8 cellular contexts compared by ENCODE assay signal in genomic region chr7:27172823-27173411, GRCh38. TPM values are rescaled to one million over a fixed set of nuclear protein-coding genes. Genes with fewer than 3 reads are reported as not detected.
DNase-seq lines count a peak whose midpoint lies in the region; ATAC-seq and TF ChIP-seq lines count a peak whose summit lies in the region.

No MANE protein-coding gene starts in this region.

- ATAC-seq in activated T-helper 17 cell treated with anti-CD3 and anti-CD28 coated beads, Interleukin-2, amount 50 U/mL, for 72 hours (replicated peaks), result no peak
- peak; percentile 20 for ATAC-seq in left lung
- ATAC-seq in GM18870 (IDR thresholded peaks at IDR 0.05; ENCODE audit: unreplicated experiment), result no peak

- H3K36me3 ChIP-seq in left lung, result no peaks in the 10 kb centered on the region
- H3K36me3 ChIP-seq in tibial artery, result no peaks in the 10 kb centered on the region

- H3K9me3 ChIP-seq in left lung, result no peaks in the 10 kb centered on the region
- no peaks in the 10 kb centered on the region for H3K9me3 ChIP-seq in tibial artery

- H3K4me1 ChIP-seq in left lung, result peaks cover 0 to 48% of the 10 kb centered on the region in 2 donors
- H3K4me1 ChIP-seq in tibial artery, result peaks cover 0 to 37% (median 10%) of the 10 kb centered on the region in 4 donors

- DNase-seq in CD14-positive monocyte (ENCODE audit: low spot score) (peak; percentile 39), HT1080 (ENCODE audit: low read depth) (peak; percentile 66), left lung (peak in 1 of 2 donors; percentile 34), tibial artery (peak; percentile 85 to 95), cortex of kidney (lab: John Stamatoyannopoulos, UW) (no peak), HUDEP-2 (lab: John Stamatoyannopoulos, UW; ENCODE audit: unreplicated experiment in 76 of 76) (no peak)

- TF ChIP-seq CTCF in CD14-positive monocyte (IDR thresholded peaks at IDR 0.05) (no peak), left lung (IDR thresholded peaks at IDR 0.05) (no peak), tibial artery (IDR thresholded peaks at IDR 0.05) (no peak)

- intact Hi-C loops in CD14-positive monocyte (cut with micrococcal nuclease) (loop anchor here in 1 of 2 donors (1.0 to 5.0 kb wide), 2 partner anchors 11 to 1311 kb away; no protein-coding TSS in a partner anchor), left lung (cut with DNase I) (no loop called here), tibial artery (cut with DNase I; ENCODE audit: low total_unique reads) (loop anchor here (5.0 kb wide), 1 partner anchor 976 kb away; no protein-coding TSS in a partner anchor)

- peaks cover 2 to 40% (median 21%) of the 10 kb centered on the region in 7 donors for H3K9me3 Mint-ChIP-seq in CD14-positive monocyte
- no peaks in the 10 kb centered on the region for H3K9me3 Mint-ChIP-seq in activated T-helper 17 cell treated with anti-CD3 and anti-CD28 coated beads, Interleukin-2, amount 50 U/mL, for 72 hours

- peaks cover 85 to 98% (median 91%) of the 10 kb centered on the region in 3 donors for H3K27me3 Mint-ChIP-seq in CD14-positive monocyte (ENCODE audit: low read depth in 3 of 3)
- peaks cover 50% of the 10 kb centered on the region for H3K27me3 Mint-ChIP-seq in activated T-helper 17 cell treated with anti-CD3 and anti-CD28 coated beads, Interleukin-2, amount 50 U/mL, for 72 hours

- H3K27me3 ChIP-seq in left lung, result peaks cover 100% of the 10 kb centered on the region in 2 donors
- H3K27me3 ChIP-seq in tibial artery, result no peaks in the 10 kb centered on the region

- H3K27ac Mint-ChIP-seq in CD14-positive monocyte, result no peak overlapping the region
- no peak overlapping the region for H3K27ac Mint-ChIP-seq in activated T-helper 17 cell treated with anti-CD3 and anti-CD28 coated beads, Interleukin-2, amount 50 U/mL, for 72 hours

- peak overlapping the region; percentile 74 to 89 for H3K4me3 Mint-ChIP-seq in CD14-positive monocyte
- peak overlapping the region; percentile 51 for H3K4me3 Mint-ChIP-seq in activated T-helper 17 cell treated with anti-CD3 and anti-CD28 coated beads, Interleukin-2, amount 50 U/mL, for 72 hours

- peaks cover 41% of the 10 kb centered on the region for H3K4me1 Mint-ChIP-seq in CD14-positive monocyte
- H3K4me1 Mint-ChIP-seq in activated T-helper 17 cell treated with anti-CD3 and anti-CD28 coated beads, Interleukin-2, amount 50 U/mL, for 72 hours, result peaks cover 14% of the 10 kb centered on the region

- H3K4me3 ChIP-seq in left lung (peak overlapping the region; percentile 12 to 47), tibial artery (peak overlapping the region; percentile 68 to 91)

- peaks cover 16 to 25% of the 10 kb centered on the region in 2 donors for H3K36me3 Mint-ChIP-seq in CD14-positive monocyte
- H3K36me3 Mint-ChIP-seq in activated T-helper 17 cell treated with anti-CD3 and anti-CD28 coated beads, Interleukin-2, amount 50 U/mL, for 72 hours (ENCODE audit: low read depth), result peaks cover 16% of the 10 kb centered on the region

- no peak overlapping the region for H3K27ac ChIP-seq in left lung
- H3K27ac ChIP-seq in tibial artery, result peak overlapping the region; percentile 96 to 97

RNA-seq across cellular contexts. Expression of gene HOXA10, which starts 1.2 kb away (rescaled TPM):
- 1 to 10 TPM in 1 of 2 donors, under 1 TPM in 1; 0.33 to 3.2 TPM for polyA plus RNA-seq in CD14-positive monocyte
- total RNA-seq in HT1080 (2014; rRNA removed; shearing (Covaris generic)), result 22.7 and 29.3 TPM in 2 replicates
- polyA plus RNA-seq in HT1080 (2015; cell fraction: cytosol; rRNA removed), result 23.2 and 26.9 TPM in 2 replicates
- polyA plus RNA-seq in HT1080 (2015; cell fraction: nucleus; rRNA removed), result 13.9 and 15.3 TPM in 2 replicates
- total RNA-seq in activated T-helper 17 cell treated with anti-CD3 and anti-CD28 coated beads, Interleukin-2, amount 50 U/mL, for 72 hours, result not detected
- under 1 TPM; 0.42 to 0.55 TPM for total RNA-seq in left lung

RNA-seq across cellular contexts. Expression of gene HOXA9, which starts 7.6 kb away (rescaled TPM):
- polyA plus RNA-seq in CD14-positive monocyte, result 1 to 10 TPM in 1 of 2 donors, under 1 TPM in 1; 0.55 to 1.9 TPM
- total RNA-seq in HT1080 (2014; rRNA removed; shearing (Covaris generic)), result 33.8 and 45.8 TPM in 2 replicates
- 51.8 and 53.3 TPM in 2 replicates for polyA plus RNA-seq in HT1080 (2015; cell fraction: cytosol; rRNA removed)
- polyA plus RNA-seq in HT1080 (2015; cell fraction: nucleus; rRNA removed), result 78.8 and 88.3 TPM in 2 replicates
- total RNA-seq in activated T-helper 17 cell treated with anti-CD3 and anti-CD28 coated beads, Interleukin-2, amount 50 U/mL, for 72 hours, result not detected
- total RNA-seq in left lung, result 1 to 10 TPM in 1 of 2 donors, under 1 TPM in 1; 0.73 to 1.4 TPM

RNA-seq across cellular contexts. Expression of gene HOXA11, which starts 12.1 kb away (rescaled TPM):
- polyA plus RNA-seq in CD14-positive monocyte, result not detected
- total RNA-seq in HT1080 (2014; rRNA removed; shearing (Covaris generic)), result not detected in 2 replicates
- not detected in 2 replicates for polyA plus RNA-seq in HT1080 (2015; cell fraction: cytosol; rRNA removed)
- not detected in 2 replicates for polyA plus RNA-seq in HT1080 (2015; cell fraction: nucleus; rRNA removed)
- total RNA-seq in activated T-helper 17 cell treated with anti-CD3 and anti-CD28 coated beads, Interleukin-2, amount 50 U/mL, for 72 hours, result not detected
- total RNA-seq in left lung, result under 1 TPM in 1 of 2 donors, not detected in 1; 0.10 TPM

RNA-seq across cellular contexts. Expression of gene HOXA7, which starts 16.4 kb away (rescaled TPM):
- polyA plus RNA-seq in CD14-positive monocyte, result not detected
- not detected in 2 replicates for total RNA-seq in HT1080 (2014; rRNA removed; shearing (Covaris generic))
- polyA plus RNA-seq in HT1080 (2015; cell fraction: cytosol; rRNA removed), result 0.41 and 1.0 TPM in 2 replicates
- polyA plus RNA-seq in HT1080 (2015; cell fraction: nucleus; rRNA removed), result 0.07 and 0.34 TPM in 2 replicates
- total RNA-seq in activated T-helper 17 cell treated with anti-CD3 and anti-CD28 coated beads, Interleukin-2, amount 50 U/mL, for 72 hours, result not detected
- 1 to 10 TPM; 1.3 to 2.2 TPM for total RNA-seq in left lung

RNA-seq across cellular contexts. Expression of gene HOXA3, which starts 20.5 kb away (rescaled TPM):
- polyA plus RNA-seq in CD14-positive monocyte, result not detected
- not detected in 2 replicates for total RNA-seq in HT1080 (2014; rRNA removed; shearing (Covaris generic))
- 0.12 and 0.26 TPM in 2 replicates for polyA plus RNA-seq in HT1080 (2015; cell fraction: cytosol; rRNA removed)
- 0.39 and 0.65 TPM in 2 replicates for polyA plus RNA-seq in HT1080 (2015; cell fraction: nucleus; rRNA removed)
- not detected for total RNA-seq in activated T-helper 17 cell treated with anti-CD3 and anti-CD28 coated beads, Interleukin-2, amount 50 U/mL, for 72 hours
- 1 to 10 TPM; 5.7 to 8.8 TPM for total RNA-seq in left lung

Comparison
In these comparisons a context has a peak if more than half of its experiments do, and no peak if none do; other contexts are left out.
1. DNase-seq: peak in CD14-positive monocyte (single experiment), HT1080 (single experiment) and tibial artery (2 of 2); none in cortex of kidney (single experiment) and HUDEP-2 (0 of 76).
2. H3K27ac ChIP-seq: peak in tibial artery (2 of 2); none in left lung (0 of 2).
3. RNA of gene HOXA10, which starts 1.2 kb away (total RNA-seq): 22.7 to 29.3 TPM in HT1080; 0.42 to 0.55 TPM in left lung and not detected in activated T-helper 17 cell treated with anti-CD3 and anti-CD28 coated beads, Interleukin-2, amount 50 U/mL, for 72 hours; every median in the first group is over 10 times any median in the second.
4. RNA of gene HOXA9, which starts 7.6 kb away (total RNA-seq): 33.8 to 45.8 TPM in HT1080; 0.73 to 1.4 TPM in left lung and not detected in activated T-helper 17 cell treated with anti-CD3 and anti-CD28 coated beads, Interleukin-2, amount 50 U/mL, for 72 hours; every median in the first group is over 10 times any median in the second.